ENCODE assay signal across 21 cellular contexts in genomic region chr4:14524236-14524635, GRCh38.
"Had no signal": no experiment of that assay in that cellular context is flagged by ENCODE, and none has a peak within 500 bp of the region (broad histone marks: within the 10 kb centered on the region; RNA-seq: fewer than 3 reads in every experiment).

No MANE protein-coding gene starts in this region.

- H3K36me3 ChIP-seq: esophagus muscularis mucosa, heart right ventricle, left ventricle myocardium inferior, transverse colon had no signal

- H3K4me3 ChIP-seq: esophagus muscularis mucosa, heart right ventricle, left ventricle myocardium inferior, lung, mucosa of descending colon, testis, transverse colon had no signal

- H3K9me3 ChIP-seq: mucosa of descending colon, testis, transverse colon had no signal

- ATAC-seq: activated CD4-positive, alpha-beta T cell treated with anti-CD3 and anti-CD28 coated beads for 36 hours; activated CD8-positive, alpha-beta memory T cell treated with anti-CD3 and anti-CD28 coated beads, Interleukin-2, amount 10 ng/mL, durations not matched to agents 7 days and 5 days; activated CD8-positive, alpha-beta T cell treated with anti-CD3 and anti-CD28 coated beads, Interleukin-2, amount 10 ng/mL, durations not matched to agents 7 days and 5 days; activated naive CD8-positive, alpha-beta T cell treated with anti-CD3 and anti-CD28 coated beads, Interleukin-2, amount 50 U/mL, for 24 hours; heart right ventricle; mucosa of descending colon; natural killer cell treated with Interleukin-12 subunit alpha and Interleukin-12 subunit beta and Interleukin-15 and Interleukin-18, amount 100 ng/mL, for 72 hours; right cardiac atrium had no signal

- H3K27ac ChIP-seq: esophagus muscularis mucosa, heart right ventricle, left ventricle myocardium inferior, testis, transverse colon had no signal

- DNase-seq: activated CD4-positive, alpha-beta T cell treated with anti-CD3 and anti-CD28 coated beads for 36 hours; activated CD4-positive, CD25-positive, alpha-beta regulatory T cell; activated CD8-positive, alpha-beta memory T cell treated with anti-CD3 and anti-CD28 coated beads, Interleukin-2, amount 10 ng/mL, durations not matched to agents 7 days and 5 days; activated CD8-positive, alpha-beta T cell treated with anti-CD3 and anti-CD28 coated beads, Interleukin-2, amount 10 ng/mL, durations not matched to agents 7 days and 5 days; activated naive CD8-positive, alpha-beta T cell treated with anti-CD3 and anti-CD28 coated beads, Interleukin-2, amount 50 U/mL, for 24 hours; activated T-cell treated with anti-CD3 and anti-CD28 coated beads, Interleukin-2, amount 50 U/mL, for 48 hours; central memory CD4-positive, alpha-beta T cell; endodermal cell; foreskin melanocyte; heart right ventricle; left ventricle myocardium inferior; mucosa of descending colon; right cardiac atrium; stimulated activated CD4-positive, alpha-beta T cell treated with anti-CD3 and anti-CD28 coated beads, Interleukin-2, amount 100 ng/mL, for 48 hours; stimulated activated naive CD4-positive, alpha-beta T cell treated with Interleukin-2 at 50 U/mL for 16 hours; T-helper 1 cell; testis; transverse colon had no signal

- H3K4me1 ChIP-seq: esophagus muscularis mucosa, left ventricle myocardium inferior, testis, transverse colon had no signal

- H3K27me3 ChIP-seq: esophagus muscularis mucosa, heart right ventricle, testis, transverse colon had no signal
